11 cellular contexts compared by ENCODE assay signal in the genomic region with DNA sequence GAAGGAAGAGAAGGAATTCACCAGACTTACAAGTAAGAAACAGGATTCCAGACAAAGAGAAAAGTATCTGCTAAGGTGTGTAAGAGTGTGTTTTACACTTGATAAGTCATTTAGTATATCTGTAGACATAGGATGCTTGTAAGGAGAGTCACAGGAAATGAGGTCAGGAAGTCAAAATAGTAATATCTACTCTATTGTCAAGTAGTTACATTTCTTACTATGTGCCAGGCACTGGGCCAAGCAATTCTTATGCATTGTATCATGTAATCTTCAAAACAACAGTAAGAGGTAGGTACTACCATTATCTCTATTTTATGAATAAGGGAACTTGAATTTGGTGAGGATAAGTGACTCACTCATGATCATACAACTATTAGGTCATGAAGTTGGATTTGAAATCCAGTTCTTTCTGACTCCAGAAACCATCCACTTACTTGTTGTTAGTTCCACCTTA.
A peak's percentile ranks its signal among the peaks of the same experiment; 100 is the strongest.
DNase-seq lines count a peak whose midpoint lies in the region; ATAC-seq and TF ChIP-seq lines count a peak whose summit lies in the region.
"Had no signal": no experiment of that assay in that cellular context is flagged by ENCODE, and none has a peak within 500 bp of the region (broad histone marks: within the 10 kb centered on the region; RNA-seq: fewer than 3 reads in every experiment).

No MANE protein-coding gene starts in this region.

- CTCF ChIA-PET in Calu3 (lab: Charles Lee), result interaction anchor here (1.6 to 3.0 kb wide), 3 partner anchors 10 to 26 kb away, joined by 3 to 8 read pairs (median 5); no protein-coding TSS in a partner anchor
- CTCF ChIA-PET in activated naive CD4-positive, alpha-beta T cell treated with anti-CD3 and anti-CD28 coated beads, Interleukin-2, amount 10 ng/mL, durations not matched to agents 7 days and 5 days (lab: Charles Lee), result no interaction called here

- intact Hi-C loops in Calu3 (cut with micrococcal nuclease; ENCODE audit: unreplicated experiment), result no loop called here

- H3K27ac Mint-ChIP-seq in Calu3 (ENCODE audit: unreplicated experiment) (peak overlapping the region; percentile 10), mesothelial cell of epicardium (no peak overlapping the region)
- H3K27ac Mint-ChIP-seq in activated T-helper 17 cell treated with anti-CD3 and anti-CD28 coated beads, Interleukin-2, amount 50 U/mL, for 72 hours, result no peak overlapping the region
- no peak overlapping the region for H3K27ac Mint-ChIP-seq in activated naive CD4-positive, alpha-beta T cell treated with anti-CD3 and anti-CD28 coated beads, Interleukin-2, amount 10 ng/mL, durations not matched to agents 7 days and 5 days

- DNase-seq in Calu3, result peak; percentile 37
- peak; percentile 47 for DNase-seq in HPDE6-E6E7 (ENCODE audit: extremely low spot score)
- peak; percentile 68 for DNase-seq in glomerular visceral epithelial cell (ENCODE audit: extremely low spot score)
- DNase-seq in mesothelial cell of epicardium (ENCODE audit: low spot score in 2 of 2, unreplicated experiment in 2 of 2), result no peak
- DNase-seq in activated naive CD4-positive, alpha-beta T cell treated with anti-CD3 and anti-CD28 coated beads, Interleukin-2, amount 10 ng/mL, durations not matched to agents 7 days and 5 days, result no peak
- DNase-seq: Kasumi-1; NCI-H2171; stimulated activated CD4-positive, alpha-beta T cell treated with anti-CD3 and anti-CD28 coated beads, Interleukin-4, amount 100 ng/mL, for 4 hours had no signal

- peak; percentile 41 for ATAC-seq in activated T-helper 17 cell treated with anti-CD3 and anti-CD28 coated beads, Interleukin-2, amount 50 U/mL, for 72 hours (replicated peaks)
- no peak for ATAC-seq in HG03196 (IDR thresholded peaks at IDR 0.05; ENCODE audit: unreplicated experiment)
- no peak for ATAC-seq in GM21360 (IDR thresholded peaks at IDR 0.05; ENCODE audit: unreplicated experiment)

- H3K9me3 Mint-ChIP-seq in Calu3 (ENCODE audit: low read depth, unreplicated experiment), result peaks cover 7% of the 10 kb centered on the region
- H3K9me3 Mint-ChIP-seq in activated T-helper 17 cell treated with anti-CD3 and anti-CD28 coated beads, Interleukin-2, amount 50 U/mL, for 72 hours, result no peaks in the 10 kb centered on the region
- H3K9me3 Mint-ChIP-seq in mesothelial cell of epicardium, result no peaks in the 10 kb centered on the region
- H3K9me3 Mint-ChIP-seq in activated naive CD4-positive, alpha-beta T cell treated with anti-CD3 and anti-CD28 coated beads, Interleukin-2, amount 10 ng/mL, durations not matched to agents 7 days and 5 days, result no peaks in the 10 kb centered on the region

- no peak overlapping the region for H3K4me3 Mint-ChIP-seq in Calu3 (ENCODE audit: low read depth, unreplicated experiment)
- H3K4me3 Mint-ChIP-seq in activated T-helper 17 cell treated with anti-CD3 and anti-CD28 coated beads, Interleukin-2, amount 50 U/mL, for 72 hours, result no peak overlapping the region
- no peak overlapping the region for H3K4me3 Mint-ChIP-seq in mesothelial cell of epicardium
- H3K4me3 Mint-ChIP-seq in activated naive CD4-positive, alpha-beta T cell treated with anti-CD3 and anti-CD28 coated beads, Interleukin-2, amount 10 ng/mL, durations not matched to agents 7 days and 5 days, result no peak overlapping the region

- no peak for TF ChIP-seq CTCF in Calu3 (IDR thresholded peaks at IDR 0.05; ENCODE audit: unreplicated experiment)
- TF ChIP-seq CTCF in mesothelial cell of epicardium (IDR thresholded peaks at IDR 0.05; ENCODE audit: unreplicated experiment), result no peak

- H3K36me3 Mint-ChIP-seq in Calu3 (ENCODE audit: insufficient read depth, unreplicated experiment), result peaks cover 7% of the 10 kb centered on the region
- H3K36me3 Mint-ChIP-seq in activated T-helper 17 cell treated with anti-CD3 and anti-CD28 coated beads, Interleukin-2, amount 50 U/mL, for 72 hours (ENCODE audit: low read depth), result peaks cover 31% of the 10 kb centered on the region
- H3K36me3 Mint-ChIP-seq in mesothelial cell of epicardium, result no peaks in the 10 kb centered on the region
- peaks cover 26% of the 10 kb centered on the region for H3K36me3 Mint-ChIP-seq in activated naive CD4-positive, alpha-beta T cell treated with anti-CD3 and anti-CD28 coated beads, Interleukin-2, amount 10 ng/mL, durations not matched to agents 7 days and 5 days

- H3K4me1 Mint-ChIP-seq in Calu3 (ENCODE audit: low read depth, unreplicated experiment) (peaks cover 67% of the 10 kb centered on the region), mesothelial cell of epicardium (peaks cover 40% of the 10 kb centered on the region)
- peaks cover 30% of the 10 kb centered on the region for H3K4me1 Mint-ChIP-seq in activated T-helper 17 cell treated with anti-CD3 and anti-CD28 coated beads, Interleukin-2, amount 50 U/mL, for 72 hours
- H3K4me1 Mint-ChIP-seq in activated naive CD4-positive, alpha-beta T cell treated with anti-CD3 and anti-CD28 coated beads, Interleukin-2, amount 10 ng/mL, durations not matched to agents 7 days and 5 days, result peaks cover 36% of the 10 kb centered on the region

- BruUV-seq in Calu3 (replicated peaks; lab: Mats Ljungman, UMichigan), result no TSS peak

- no peaks in the 10 kb centered on the region for H3K27me3 Mint-ChIP-seq in Calu3 (ENCODE audit: unreplicated experiment)
- no peaks in the 10 kb centered on the region for H3K27me3 Mint-ChIP-seq in activated T-helper 17 cell treated with anti-CD3 and anti-CD28 coated beads, Interleukin-2, amount 50 U/mL, for 72 hours
- no peaks in the 10 kb centered on the region for H3K27me3 Mint-ChIP-seq in mesothelial cell of epicardium (ENCODE audit: low read depth)
- H3K27me3 Mint-ChIP-seq in activated naive CD4-positive, alpha-beta T cell treated with anti-CD3 and anti-CD28 coated beads, Interleukin-2, amount 10 ng/mL, durations not matched to agents 7 days and 5 days, result no peaks in the 10 kb centered on the region

Comparison
In these comparisons a context has a peak if more than half of its experiments do, and no peak if none do; other contexts are left out.
1. DNase-seq: peak in Calu3 (single experiment), HPDE6-E6E7 (single experiment) and glomerular visceral epithelial cell (single experiment); none in mesothelial cell of epicardium (0 of 2) and activated naive CD4-positive, alpha-beta T cell treated with anti-CD3 and anti-CD28 coated beads, Interleukin-2, amount 10 ng/mL, durations not matched to agents 7 days and 5 days (single experiment).